Comparison of ENCODE assay signal across 8 cellular contexts in the genomic region with DNA sequence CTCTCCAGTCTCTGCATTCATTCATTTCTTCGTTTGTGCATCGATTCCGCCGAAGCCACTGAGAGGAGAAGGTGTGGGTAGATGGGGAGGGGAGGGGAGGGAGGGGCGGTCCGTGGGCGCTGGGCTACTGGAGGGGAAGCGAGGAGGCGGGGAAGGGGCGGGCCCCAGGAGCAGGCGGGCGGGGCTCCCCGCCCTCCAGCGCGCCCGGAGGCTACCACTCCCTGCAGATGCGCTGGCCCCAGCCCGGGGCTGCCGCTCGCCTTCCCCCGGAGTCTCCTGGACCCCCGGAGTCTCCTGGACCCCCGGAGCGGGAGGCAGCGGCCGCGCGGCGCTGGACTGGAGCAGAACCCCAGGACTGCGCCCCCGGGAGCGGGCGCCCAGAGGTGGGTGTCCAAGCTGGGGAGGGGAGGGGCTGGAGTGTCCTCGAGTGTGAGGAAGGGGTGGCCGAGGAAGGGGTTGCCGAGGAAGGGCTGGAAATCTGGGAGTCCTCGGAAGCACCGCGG.
DNase-seq lines count a peak whose midpoint lies in the region; ATAC-seq and TF ChIP-seq lines count a peak whose summit lies in the region.

No MANE protein-coding gene starts in this region.

- CTCF ChIA-PET in Calu3 (lab: Charles Lee), result no interaction called here

- H3K4me3 Mint-ChIP-seq in Calu3 (ENCODE audit: low read depth, unreplicated experiment) (peak overlapping the region; percentile 71), osteocyte (ENCODE audit: unreplicated experiment) (peak overlapping the region; percentile 97)

- WGBS in tibial nerve, 2 donors, result 1% methylated on average over 21 to 24 of the region's 39 CpGs

- H3K27me3 ChIP-seq in tibial nerve, result no peaks in the 10 kb centered on the region

- H3K36me3 Mint-ChIP-seq in Calu3 (ENCODE audit: insufficient read depth, unreplicated experiment), result peaks cover 19% of the 10 kb centered on the region
- peaks cover under 1% of the 10 kb centered on the region for H3K36me3 Mint-ChIP-seq in osteocyte (ENCODE audit: unreplicated experiment)

- TF ChIP-seq CTCF in Calu3 (IDR thresholded peaks at IDR 0.05; ENCODE audit: unreplicated experiment) (no peak), osteocyte (IDR thresholded peaks at IDR 0.05) (no peak), tibial nerve (IDR thresholded peaks at IDR 0.05) (peak in 1 of 5 experiments; percentile 15)

- H3K4me1 Mint-ChIP-seq in Calu3 (ENCODE audit: low read depth, unreplicated experiment) (peaks cover 12% of the 10 kb centered on the region), osteocyte (ENCODE audit: unreplicated experiment) (peaks cover 49% of the 10 kb centered on the region)

- peak in 1 of 2 donors; percentile 85 for TF ChIP-seq EP300 in tibial nerve (IDR thresholded peaks at IDR 0.05)

- peak overlapping the region; percentile 65 to 85 (median 67) for H3K4me3 ChIP-seq in tibial nerve

- peaks cover 0 to 34% (median 10%) of the 10 kb centered on the region in 4 donors for H3K4me1 ChIP-seq in tibial nerve

- H3K27me3 Mint-ChIP-seq in Calu3 (ENCODE audit: unreplicated experiment) (no peaks in the 10 kb centered on the region), osteocyte (ENCODE audit: unreplicated experiment) (no peaks in the 10 kb centered on the region)

- no TSS peak for BruUV-seq in Calu3 (replicated peaks; lab: Mats Ljungman, UMichigan)

- H3K9me3 Mint-ChIP-seq in Calu3 (ENCODE audit: low read depth, unreplicated experiment), result no peaks in the 10 kb centered on the region
- H3K9me3 Mint-ChIP-seq in osteocyte (ENCODE audit: unreplicated experiment), result no peaks in the 10 kb centered on the region

- ATAC-seq in GM21360 (IDR thresholded peaks at IDR 0.05; ENCODE audit: unreplicated experiment), result peak; percentile 81

- H3K27ac ChIP-seq in tibial nerve, result peak overlapping the region; percentile 1 to 89 (median 76)

- TF ChIP-seq POLR2A in Raji (IDR thresholded peaks at IDR 0.05; ENCODE audit: insufficient read depth, low read depth, low read length) (peak; percentile 75), tibial nerve (IDR thresholded peaks at IDR 0.05) (peak; percentile 77 to 90)

- no peaks in the 10 kb centered on the region for H3K9me3 ChIP-seq in tibial nerve

- no peaks in the 10 kb centered on the region for H3K36me3 ChIP-seq in tibial nerve

- intact Hi-C loops in Calu3 (cut with micrococcal nuclease; ENCODE audit: unreplicated experiment), result no loop called here

- no peak overlapping the region for H3K27ac Mint-ChIP-seq in Calu3 (ENCODE audit: unreplicated experiment)
- H3K27ac Mint-ChIP-seq in osteocyte (ENCODE audit: unreplicated experiment), result peak overlapping the region; percentile 94

- DNase-seq in Calu3, result peak; percentile 61
- DNase-seq in HT1080 (ENCODE audit: low read depth), result peak; percentile 57
- DNase-seq in activated gamma-delta T cell treated with Interleukin-2 at 50 U/mL for 16 hours, result peak; percentile 61
- DNase-seq in globus pallidus (ENCODE audit: low spot score), result peak; percentile 62
- peak; percentile 91 for DNase-seq in osteocyte (ENCODE audit: extremely low spot score, unreplicated experiment)
- peak; percentile 54 to 60 for DNase-seq in tibial nerve (ENCODE audit: low spot score in 2 of 2)

Comparison
In these comparisons a context has a peak if more than half of its experiments do, and no peak if none do; other contexts are left out.
1. Peak in every context shown above with its lines: DNase-seq, ATAC-seq, H3K4me3 ChIP-seq and H3K27ac ChIP-seq.